ENCODE assay signal across 8 cellular contexts in the genomic region with DNA sequence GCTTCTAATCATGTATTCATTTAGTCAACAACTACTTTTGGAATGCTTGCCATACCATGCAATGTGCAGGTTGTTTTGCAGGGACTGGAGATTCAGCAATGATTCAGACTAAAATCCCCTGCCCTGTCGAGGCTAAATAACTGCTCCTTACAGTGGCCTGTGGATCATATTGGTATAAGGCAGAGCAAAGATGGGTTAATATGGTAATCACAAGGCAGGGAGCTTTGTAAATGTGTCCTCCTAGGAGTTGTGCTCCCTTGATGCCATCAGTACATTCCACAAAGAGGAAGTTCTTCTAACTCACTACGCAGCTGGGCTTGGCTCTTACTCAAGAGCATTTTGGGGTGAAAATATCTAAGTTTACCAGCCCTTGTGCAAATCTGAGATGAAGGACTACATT. TPM values are rescaled to one million over a fixed set of nuclear protein-coding genes. Genes with fewer than 3 reads are reported as not detected.
DNase-seq lines count a peak whose midpoint lies in the region; ATAC-seq, FAIRE-seq and TF ChIP-seq lines count a peak whose summit lies in the region.

No MANE protein-coding gene starts in this region.

- TF ChIP-seq POLR2A in GM12878 (IDR thresholded peaks at IDR 0.05; ENCODE audit: low read depth, low read length), result no peak

- CTCF ChIA-PET in GM12878 (lab: Yijun Ruan, JAX), result interaction anchor here (1.1 to 7.4 kb wide), 8 partner anchors 10 to 92 kb away, joined by 3 to 95 read pairs (median 4); no protein-coding TSS in a partner anchor

- RAD21 ChIA-PET in GM12878 (lab: Charles Lee; ENCODE audit: unreplicated experiment), result interaction anchor here (1.0 to 6.5 kb wide), 7 partner anchors 26 to 91 kb away, joined by 3 to 68 read pairs (median 6); a partner anchor contains a TSS

- no peaks in the 10 kb centered on the region for H3K27me3 Mint-ChIP-seq in activated T-cell treated with anti-CD3 and anti-CD28 coated beads, Interleukin-2, amount 50 U/mL, for 4 hours (ENCODE audit: low read depth)

- H3K4me1 ChIP-seq in GM12878 (ENCODE audit: control insufficient read depth, insufficient read depth, low read length) (peaks cover 9% of the 10 kb centered on the region), thoracic aorta (ENCODE audit: control insufficient read depth in 1 of 2, low read depth in 2 of 2) (peaks cover 23 to 33% of the 10 kb centered on the region in 2 donors)

- in situ Hi-C loops in GM12878 (cut with MboI), result no loop called here

- no peak for TF ChIP-seq RAD21 in GM12878 (IDR thresholded peaks at IDR 0.05; ENCODE audit: insufficient read depth, low read depth, low read length)

- peaks cover 43% of the 10 kb centered on the region for H3K4me1 Mint-ChIP-seq in activated T-cell treated with anti-CD3 and anti-CD28 coated beads, Interleukin-2, amount 50 U/mL, for 4 hours (ENCODE audit: low read depth)

- H3K4me3 Mint-ChIP-seq in activated T-cell treated with anti-CD3 and anti-CD28 coated beads, Interleukin-2, amount 50 U/mL, for 4 hours, result peak overlapping the region; percentile 85

- DNase-seq in activated T-cell treated with anti-CD3 and anti-CD28 coated beads, Interleukin-2, amount 50 U/mL, for 4 hours, result no peak
- no peak for DNase-seq in activated T-cell treated with anti-CD3 and anti-CD28 coated beads, Interleukin-2, amount 50 U/mL, for 1 hour
- DNase-seq in MG63, result no peak
- DNase-seq in GM12878 (ENCODE audit: low read depth, low spot score), result no peak
- DNase-seq in left colon, result no peak
- no peak for DNase-seq in thoracic aorta (ENCODE audit: low spot score)
- no peak for DNase-seq in OCI-M2 (lab: John Stamatoyannopoulos, UW; ENCODE audit: unreplicated experiment)
- DNase-seq in DMS153 treated with DMSO at 0.1 percent for 48 hours (lab: John Stamatoyannopoulos, UW; ENCODE audit: unreplicated experiment), result no peak

- H3K79me2 ChIP-seq in GM12878 (ENCODE audit: control insufficient read depth, insufficient read depth, low read length), result peaks cover 23% of the 10 kb centered on the region

- H3K9me3 ChIP-seq in MG63 (no peaks in the 10 kb centered on the region), GM12878 (replicated peaks; ENCODE audit: control insufficient read depth, insufficient read depth, low read length) (no peaks in the 10 kb centered on the region), thoracic aorta (no peaks in the 10 kb centered on the region)

- peak overlapping the region; percentile 64 for H3K27ac ChIP-seq in GM12878 (ENCODE audit: control insufficient read depth, insufficient read depth)
- peak overlapping the region; percentile 83 to 90 for H3K27ac ChIP-seq in thoracic aorta

- intact Hi-C loops in GM12878 (cut with micrococcal nuclease; ENCODE audit: unreplicated experiment) (no loop called here), left colon (cut with DNase I, micrococcal nuclease) (no loop called here)

- POLR2A ChIA-PET in GM12878 (lab: Charles Lee), result interaction anchor here (1.1 to 1.9 kb wide), 3 partner anchors 68 to 112 kb away, joined by 4 to 5 read pairs (median 5); a partner anchor contains a TSS

- TF ChIP-seq EP300 in GM12878 (IDR thresholded peaks at IDR 0.05; ENCODE audit: borderline replicate concordance in 1 of 2, control insufficient read depth in 1 of 2, low read depth in 2 of 2, low read length in 2 of 2), result no peak

- H3K9ac ChIP-seq in GM12878 (ENCODE audit: control insufficient read depth, insufficient read depth, low read length), result peak overlapping the region; percentile 73

- H2AFZ ChIP-seq in GM12878 (ENCODE audit: control insufficient read depth, low read depth, low read length), result peak overlapping the region; percentile 83

- SMC1A ChIA-PET in GM12878 (lab: Charles Lee; ENCODE audit: uncharacterized antibody, unreplicated experiment), result interaction anchor here (1.1 to 9.1 kb wide), 10 partner anchors 10 to 117 kb away, joined by 3 to 98 read pairs (median 4); a partner anchor contains a TSS

- H3K36me3 Mint-ChIP-seq in activated T-cell treated with anti-CD3 and anti-CD28 coated beads, Interleukin-2, amount 50 U/mL, for 4 hours (ENCODE audit: insufficient read depth), result peaks cover 15% of the 10 kb centered on the region

- no peaks in the 10 kb centered on the region for H4K20me1 ChIP-seq in GM12878 (ENCODE audit: control insufficient read depth, insufficient read depth)

- TSS peak; percentile 94 for BruUV-seq in GM12878 (replicated peaks; lab: Mats Ljungman, UMichigan)

- peak; percentile 56 for FAIRE-seq in GM12878 (lab: Jason Lieb, UNC)

- H3K27me3 ChIP-seq in MG63 (no peaks in the 10 kb centered on the region), GM12878 (replicated peaks in 1 of 2; ENCODE audit: control insufficient read depth in 2 of 2, insufficient read depth in 2 of 2, low read length in 1 of 2) (no peaks in the 10 kb centered on the region), thoracic aorta (replicated peaks; ENCODE audit: insufficient read depth) (no peaks in the 10 kb centered on the region)

- H3K4me3 ChIP-seq in MG63 (peak overlapping the region; percentile 52), GM12878 (peak overlapping the region; percentile 79), thoracic aorta (peak overlapping the region; percentile 77)

- peak; percentile 47 to 64 for ATAC-seq in activated T-cell treated with anti-CD3 and anti-CD28 coated beads, Interleukin-2, amount 50 U/mL, for 4 hours
- ATAC-seq in GM12878 (peak; percentile 28), left colon (peak; percentile 65), thoracic aorta (ENCODE audit: insufficient number of reproducible peaks, low FRiP score, low read depth) (no peak)

- TF ChIP-seq CTCF in GM12878 (IDR thresholded peaks at IDR 0.05 in 2 of 3, conservative IDR thresholded peaks at IDR 0.05 in 1 of 3; ENCODE audit: control insufficient read depth in 2 of 3, extremely low read depth in 1 of 3, insufficient read depth in 1 of 3, low read depth in 3 of 3, low read length in 3 of 3), result no peak
- no peak for TF ChIP-seq CTCF in thoracic aorta (IDR thresholded peaks at IDR 0.05)

- no peaks in the 10 kb centered on the region for H3K36me3 ChIP-seq in MG63
- 0 out of 4 replicates have a peak, but pooled peaks cover 0 to 2% of the 10 kb centered on the region in 2 experiments for H3K36me3 ChIP-seq in GM12878 (ENCODE audit: control insufficient read depth in 2 of 2, insufficient read depth in 2 of 2, low read length in 1 of 2)
- no peaks in the 10 kb centered on the region for H3K36me3 ChIP-seq in thoracic aorta

- H3K9me3 Mint-ChIP-seq in activated T-cell treated with anti-CD3 and anti-CD28 coated beads, Interleukin-2, amount 50 U/mL, for 4 hours, result peaks cover 11% of the 10 kb centered on the region

- H3K4me2 ChIP-seq in GM12878 (ENCODE audit: control insufficient read depth, insufficient read depth), result peak overlapping the region; percentile 94

- 16% methylated on average over 2 of the region's 2 CpGs for WGBS in GM12878 (ENCODE audit: insufficient coverage, insufficient replicate concordance, low lambda C conversion rate, missing lambda C conversion rate)

RNA-seq across cellular contexts. Expression of a gene that starts 0.6 kb away (rescaled TPM):
- 1 to 10 TPM in 2 of 3 donors, under 1 TPM in 1; 0.87 to 1.7 (median 1.5) TPM for total RNA-seq in activated T-cell treated with anti-CD3 and anti-CD28 coated beads, Interleukin-2, amount 50 U/mL, for 4 hours
- 14.3 and 18.7 TPM in 2 replicates for total RNA-seq in MG63 (2014; rRNA removed; shearing (Covaris generic); ENCODE audit: low replicate concordance)
- total RNA-seq in GM12878 (2013; cell fraction: nucleolus; rRNA removed), result 7.9 and 8.2 TPM in 2 replicates
- total RNA-seq in GM12878 (2014; rRNA removed) (5.2 and 6.8 TPM in 2 replicates), GM12878 (2014; rRNA removed; fragmentation: Illumina TruSeq; extraction: Trizol) (10.7 and 13.4 TPM in 2 replicates), GM12878 (2021) (7.1 and 9.0 TPM in 2 replicates), left colon (1 to 10 TPM; 4.3 to 7.1 TPM), thoracic aorta (10 to 100 TPM in 1 of 2 donors, 1 to 10 TPM in 1; 5.9 to 17.1 TPM)
- polyA plus RNA-seq in GM12878 (2011; ENCODE audit: low read depth), result 6.5 TPM
- polyA plus RNA-seq in GM12878 (2011; rRNA removed) (9.4 and 15.7 TPM in 2 replicates), GM12878 (2014; fragmentation: Illumina TruSeq; extraction: Trizol) (9.6 and 15.0 TPM in 2 replicates), GM12878 (2014; fragmentation: Nextera tagmentation; extraction: Ambion mirVana) (10 to 100 TPM; 11.8 to 14.8 TPM), GM12878 (2014; rRNA removed) (5.0 and 8.1 TPM in 2 replicates), GM12878 (2016; fragmentation: Nextera tagmentation; extraction: Ambion mirVana) (1 to 10 TPM; 9.8 to 9.9 TPM)
- polyA plus RNA-seq in GM12878 (2011; cell fraction: cytosol; rRNA removed), result 3.3 and 3.7 TPM in 2 replicates
- polyA plus RNA-seq in GM12878 (2011; cell fraction: nucleus; rRNA removed), result 3.8 and 4.6 TPM in 2 replicates
- polyA plus RNA-seq in GM12878 (2012), result 6.9 and 13.1 TPM in 2 replicates
- polyA minus RNA-seq in GM12878 (2011; rRNA and poly(A)+ RNA removed), result 5.8 and 7.8 TPM in 2 replicates
- 1.9 and 2.1 TPM in 2 replicates for polyA minus RNA-seq in GM12878 (2011; cell fraction: cytosol; rRNA and poly(A)+ RNA removed)
- 4.7 and 5.1 TPM in 2 replicates for polyA minus RNA-seq in GM12878 (2011; cell fraction: nucleus; rRNA and poly(A)+ RNA removed)

RNA-seq across cellular contexts. Expression of a gene that starts 26.6 kb away (rescaled TPM):
- total RNA-seq in activated T-cell treated with anti-CD3 and anti-CD28 coated beads, Interleukin-2, amount 50 U/mL, for 4 hours, result 1 to 10 TPM; 2.1 to 3.9 (median 3.4) TPM
- 32.0 and 47.1 TPM in 2 replicates for total RNA-seq in MG63 (2014; rRNA removed; shearing (Covaris generic); ENCODE audit: low replicate concordance)
- 40.3 and 42.2 TPM in 2 replicates for total RNA-seq in GM12878 (2013; cell fraction: nucleolus; rRNA removed)
- total RNA-seq in GM12878 (2014; rRNA removed) (39.1 and 55.0 TPM in 2 replicates), GM12878 (2014; rRNA removed; fragmentation: Illumina TruSeq; extraction: Trizol) (67.3 and 79.1 TPM in 2 replicates), GM12878 (2021) (38.9 and 44.4 TPM in 2 replicates), left colon (10 to 100 TPM in 1 of 2 donors, 1 to 10 TPM in 1; 5.0 to 10.3 TPM), thoracic aorta (10 to 100 TPM in 1 of 2 donors, 1 to 10 TPM in 1; 9.6 to 22.7 TPM)
- polyA plus RNA-seq in GM12878 (2011; ENCODE audit: low read depth), result 48.9 TPM
- polyA plus RNA-seq in GM12878 (2011; rRNA removed) (30.8 and 39.2 TPM in 2 replicates), GM12878 (2014; fragmentation: Illumina TruSeq; extraction: Trizol) (70.2 and 91.4 TPM in 2 replicates), GM12878 (2014; fragmentation: Nextera tagmentation; extraction: Ambion mirVana) (10 to 100 TPM; 27.0 to 50.4 TPM), GM12878 (2014; rRNA removed) (35.8 and 52.1 TPM in 2 replicates), GM12878 (2016; fragmentation: Nextera tagmentation; extraction: Ambion mirVana) (10 to 100 TPM; 51.7 to 53.0 TPM)
- polyA plus RNA-seq in GM12878 (2011; cell fraction: cytosol; rRNA removed), result 14.8 and 16.3 TPM in 2 replicates
- 5.0 and 7.4 TPM in 2 replicates for polyA plus RNA-seq in GM12878 (2011; cell fraction: nucleus; rRNA removed)
- 50.2 and 51.6 TPM in 2 replicates for polyA plus RNA-seq in GM12878 (2012)
- 11.8 and 18.6 TPM in 2 replicates for polyA minus RNA-seq in GM12878 (2011; rRNA and poly(A)+ RNA removed)
- 8.5 and 9.2 TPM in 2 replicates for polyA minus RNA-seq in GM12878 (2011; cell fraction: cytosol; rRNA and poly(A)+ RNA removed)
- 4.0 and 6.0 TPM in 2 replicates for polyA minus RNA-seq in GM12878 (2011; cell fraction: nucleus; rRNA and poly(A)+ RNA removed)

RNA-seq across cellular contexts. Expression of a gene that starts 49.7 kb away (rescaled TPM):
- 10 to 100 TPM; 13.2 to 15.8 (median 14.7) TPM for total RNA-seq in activated T-cell treated with anti-CD3 and anti-CD28 coated beads, Interleukin-2, amount 50 U/mL, for 4 hours
- total RNA-seq in MG63 (2014; rRNA removed; shearing (Covaris generic); ENCODE audit: low replicate concordance), result 37.5 and 45.9 TPM in 2 replicates
- total RNA-seq in GM12878 (2013; cell fraction: nucleolus; rRNA removed), result 17.4 and 21.2 TPM in 2 replicates
- total RNA-seq in GM12878 (2014; rRNA removed), result 33.0 and 44.9 TPM in 2 replicates
- total RNA-seq in GM12878 (2014; rRNA removed; fragmentation: Illumina TruSeq; extraction: Trizol), result 34.0 and 36.1 TPM in 2 replicates
- 32.3 and 33.8 TPM in 2 replicates for total RNA-seq in GM12878 (2021)
- 23.6 TPM for polyA plus RNA-seq in GM12878 (2011; ENCODE audit: low read depth)
- 43.0 and 59.4 TPM in 2 replicates for polyA plus RNA-seq in GM12878 (2011; rRNA removed)
- 16.0 and 19.6 TPM in 2 replicates for polyA plus RNA-seq in GM12878 (2011; cell fraction: cytosol; rRNA removed)
- 9.3 and 14.8 TPM in 2 replicates for polyA plus RNA-seq in GM12878 (2011; cell fraction: nucleus; rRNA removed)
- polyA plus RNA-seq in GM12878 (2012), result 21.3 and 29.5 TPM in 2 replicates
- polyA plus RNA-seq in GM12878 (2014; fragmentation: Illumina TruSeq; extraction: Trizol), result 46.5 and 64.2 TPM in 2 replicates
- 10 to 100 TPM; 36.0 to 45.2 TPM for polyA plus RNA-seq in GM12878 (2014; fragmentation: Nextera tagmentation; extraction: Ambion mirVana)
- 25.7 and 31.1 TPM in 2 replicates for polyA plus RNA-seq in GM12878 (2014; rRNA removed)
- 10 to 100 TPM; 44.1 to 50.3 TPM for polyA plus RNA-seq in GM12878 (2016; fragmentation: Nextera tagmentation; extraction: Ambion mirVana)
- 28.2 and 37.3 TPM in 2 replicates for polyA minus RNA-seq in GM12878 (2011; rRNA and poly(A)+ RNA removed)
- 7.7 and 9.6 TPM in 2 replicates for polyA minus RNA-seq in GM12878 (2011; cell fraction: cytosol; rRNA and poly(A)+ RNA removed)
- 3.4 and 5.4 TPM in 2 replicates for polyA minus RNA-seq in GM12878 (2011; cell fraction: nucleus; rRNA and poly(A)+ RNA removed)
- total RNA-seq in left colon, result 10 to 100 TPM; 19.0 to 39.8 TPM
- total RNA-seq in thoracic aorta, result 10 to 100 TPM; 39.7 to 44.2 TPM
